ENCODE assay signal across 29 cellular contexts in the genomic region with DNA sequence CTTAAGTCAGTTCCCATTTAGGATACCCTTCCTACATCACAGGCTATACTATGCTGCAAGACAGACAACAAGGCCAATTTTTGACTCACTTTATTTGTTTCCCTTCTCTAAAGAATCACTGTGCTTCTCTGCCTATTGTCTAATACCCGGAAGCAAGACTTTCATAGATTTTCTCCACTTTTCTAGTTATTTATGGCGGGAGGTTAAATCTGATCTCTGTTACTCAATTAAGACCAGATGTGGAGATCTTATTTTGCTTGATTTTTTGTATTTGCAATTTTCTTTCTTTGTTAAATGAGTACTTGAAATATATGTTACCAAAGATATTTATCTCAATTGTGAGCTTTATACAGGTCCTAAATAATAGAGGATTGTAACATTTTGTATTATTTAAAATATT.
"Had no signal": no experiment of that assay in that cellular context is flagged by ENCODE, and none has a peak within 500 bp of the region (broad histone marks: within the 10 kb centered on the region; RNA-seq: fewer than 3 reads in every experiment).

No MANE protein-coding gene starts in this region.

- H3K4me1 ChIP-seq: foreskin keratinocyte, heart left ventricle, lower lobe of right lung, upper lobe of left lung, vagina had no signal

- H3K27ac Mint-ChIP-seq: activated T-helper 17 cell treated with anti-CD3 and anti-CD28 coated beads, Interleukin-2, amount 50 U/mL, for 72 hours; T-helper 1 cell treated with Interleukin-12 subunit alpha and Interleukin-12 subunit beta and Interleukin-4 antibody, amounts not matched to agents 30 μg/mL and 1 μg/mL, for 36 hours had no signal

- H3K4me3 ChIP-seq: heart left ventricle, lower lobe of right lung, thoracic aorta, upper lobe of left lung, vagina had no signal

- H3K9me3 Mint-ChIP-seq: T-helper 1 cell treated with Interleukin-12 subunit alpha and Interleukin-12 subunit beta and Interleukin-4 antibody, amounts not matched to agents 30 μg/mL and 1 μg/mL, for 36 hours had no signal

- ATAC-seq: activated CD4-positive, CD25-positive, alpha-beta regulatory T cell treated with anti-CD3 and anti-CD28 coated beads, Interleukin-2, amount 50 U/mL, for 24 hours; activated T-helper 17 cell treated with anti-CD3 and anti-CD28 coated beads, Interleukin-2, amount 50 U/mL, for 72 hours; foreskin keratinocyte; heart left ventricle; left lobe of liver; lower lobe of right lung; right cardiac atrium; stimulated activated naive CD8-positive, alpha-beta T cell treated with anti-CD3 and anti-CD28 coated beads, Interleukin-15, Interleukin-2, amounts not matched to agents 100 U/mL and 50 U/mL, for 24 hours had no signal

- FAIRE-seq: endothelial cell of umbilical vein, TTC549 had no signal

- H3K27ac ChIP-seq: foreskin keratinocyte, heart left ventricle, lower lobe of right lung, thoracic aorta, upper lobe of left lung, vagina, VCaP had no signal

- H3K4me1 Mint-ChIP-seq: activated T-helper 17 cell treated with anti-CD3 and anti-CD28 coated beads, Interleukin-2, amount 50 U/mL, for 72 hours had no signal

- H3K36me3 ChIP-seq: heart left ventricle, lower lobe of right lung, thoracic aorta, upper lobe of left lung, vagina had no signal

- H3K27me3 Mint-ChIP-seq: activated T-helper 17 cell treated with anti-CD3 and anti-CD28 coated beads, Interleukin-2, amount 50 U/mL, for 72 hours had no signal

- H3K27me3 ChIP-seq: foreskin keratinocyte, heart left ventricle, upper lobe of left lung, vagina had no signal

- H3K9me3 ChIP-seq: heart left ventricle, lower lobe of right lung, thoracic aorta, upper lobe of left lung, vagina had no signal

- H3K4me3 Mint-ChIP-seq: activated T-helper 17 cell treated with anti-CD3 and anti-CD28 coated beads, Interleukin-2, amount 50 U/mL, for 72 hours; T-helper 1 cell treated with Interleukin-12 subunit alpha and Interleukin-12 subunit beta and Interleukin-4 antibody, amounts not matched to agents 30 μg/mL and 1 μg/mL, for 36 hours had no signal

- DNase-seq: activated CD4-positive, alpha-beta T cell treated with anti-CD3 and anti-CD28 coated beads for 48 hours; activated CD4-positive, alpha-beta T cell treated with anti-CD3 and anti-CD28 coated beads, Interleukin-2, amount 50 U/mL, for 48 hours; activated CD8-positive, alpha-beta memory T cell treated with anti-CD3 and anti-CD28 coated beads, Interleukin-2, amount 50 U/mL, for 4 hours; activated gamma-delta T cell treated with Interleukin-2 at 50 U/mL for 16 hours; activated naive CD4-positive, alpha-beta T cell treated with anti-CD3 and anti-CD28 coated beads, Interleukin-2, amount 50 U/mL, for 16 hours; activated T-cell treated with anti-CD3 and anti-CD28 coated beads, Interleukin-2, amount 50 U/mL, for 1 hour; amygdala; central memory CD4-positive, alpha-beta T cell; foreskin keratinocyte; heart left ventricle; kidney glomerular epithelial cell; lower lobe of right lung; mesenchymal stem cell; nucleus accumbens; posterior cingulate gyrus; right cardiac atrium; stimulated activated CD4-positive, alpha-beta T cell treated with anti-CD3 and anti-CD28 coated beads, Interleukin-2, amount 100 ng/mL, for 48 hours; stimulated activated naive CD8-positive, alpha-beta T cell treated with anti-CD3 and anti-CD28 coated beads, Interleukin-15, Interleukin-2, amounts not matched to agents 100 U/mL and 50 U/mL, for 24 hours; T-helper 9 cell; upper lobe of left lung had no signal
